ENCODE assay signal across 1 cellular context in the genomic region with DNA sequence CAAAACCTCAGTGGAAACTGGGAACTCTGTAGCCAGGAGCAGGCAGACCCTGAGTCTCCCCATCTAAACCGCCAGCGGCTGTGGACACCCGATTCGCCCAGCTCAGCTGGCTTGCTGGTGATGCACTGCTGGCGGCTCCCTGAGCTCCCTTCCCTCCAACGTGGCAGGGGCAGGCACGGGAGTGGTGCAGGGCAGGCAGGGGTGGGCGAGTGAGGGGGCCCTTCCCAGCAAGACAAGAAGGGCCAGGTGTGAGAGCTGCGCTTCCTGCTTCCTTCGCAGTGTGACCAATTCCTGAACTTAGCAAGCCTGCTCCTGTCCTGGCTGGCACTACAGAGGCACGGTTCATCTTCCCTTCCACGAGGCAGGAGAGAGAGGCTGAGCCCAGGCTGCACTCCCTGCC.
TF ChIP-seq lines count a peak whose summit lies in the region.

No MANE protein-coding gene starts in this region.

TF ChIP-seq in K562, 482 proteins besides CTCF, POLR2A, EP300 and RAD21 (continued from another document and continues in another):
- TF ChIP-seq, protein P1, sequence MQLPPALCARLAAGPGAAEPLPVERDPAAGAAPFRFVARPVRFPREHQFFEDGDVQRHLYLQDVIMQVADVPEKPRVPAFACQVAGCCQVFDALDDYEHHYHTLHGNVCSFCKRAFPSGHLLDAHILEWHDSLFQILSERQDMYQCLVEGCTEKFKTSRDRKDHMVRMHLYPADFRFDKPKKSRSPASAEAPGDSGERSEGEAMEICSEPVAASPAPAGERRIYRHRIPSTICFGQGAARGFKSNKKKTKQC (CRISPR knock-in tag; IDR thresholded peaks at IDR 0.05) = no peak
- TF ChIP-seq ZSCAN32 (CRISPR knock-in tag; IDR thresholded peaks at IDR 0.05) (no peak), ADNP (tag; IDR thresholded peaks at IDR 0.05) (no peak), SRSF7 (optimal IDR thresholded peaks at IDR 0.05; ENCODE audit: low read depth, low read length) (no peak), ZBTB1 (CRISPR knock-in tag; IDR thresholded peaks at IDR 0.05; ENCODE audit: borderline replicate concordance, low read depth) (no peak), BRD9 (IDR thresholded peaks at IDR 0.05; ENCODE audit: low read depth, partially characterized antibody) (no peak), MCM2 (IDR thresholded peaks at IDR 0.05; ENCODE audit: low read depth) (no peak), SMARCA4 (IDR thresholded peaks at IDR 0.05) (no peak), FOXA1 (IDR thresholded peaks at IDR 0.05; ENCODE audit: borderline replicate concordance) (no peak), SP1 (CRISPR knock-in tag; IDR thresholded peaks at IDR 0.05) (peak; percentile 16; the same call in 1 of the 2 replicates), KDM5B (IDR thresholded peaks at IDR 0.05; ENCODE audit: insufficient replicate concordance, low read depth, low read length) (no peak), ZNF785 (CRISPR knock-in tag; IDR thresholded peaks at IDR 0.05) (no peak), MCM3 (IDR thresholded peaks at IDR 0.05) (no peak), NCOR1 (IDR thresholded peaks at IDR 0.05) (no peak), TAF9B (IDR thresholded peaks at IDR 0.05; ENCODE audit: partially characterized antibody) (no peak), NONO (IDR thresholded peaks at IDR 0.05; ENCODE audit: low read depth in 2 of 2, low read length in 1 of 2) (no peak), ZNF584 (CRISPR knock-in tag; IDR thresholded peaks at IDR 0.05; ENCODE audit: low read depth) (no peak), STAT5A (IDR thresholded peaks at IDR 0.05; ENCODE audit: borderline replicate concordance, low read length) (no peak), ZNF699 (CRISPR knock-in tag; IDR thresholded peaks at IDR 0.05; ENCODE audit: insufficient replicate concordance) (no peak), ZNF75A (CRISPR knock-in tag; IDR thresholded peaks at IDR 0.05) (no peak), ZBTB17 (CRISPR knock-in tag; IDR thresholded peaks at IDR 0.05) (0 out of 2 replicates have a peak, but pooled peaks have one; percentile 15), PHF21A (IDR thresholded peaks at IDR 0.05; ENCODE audit: borderline replicate concordance, low read depth) (no peak), SAFB (IDR thresholded peaks at IDR 0.05; ENCODE audit: borderline replicate concordance, low read depth, low read length) (no peak), YBX1 (IDR thresholded peaks at IDR 0.05) (no peak), PHF8 (IDR thresholded peaks at IDR 0.05; ENCODE audit: borderline replicate concordance, low read length) (no peak), PCBP1 (IDR thresholded peaks at IDR 0.05; ENCODE audit: low read depth, low read length, poor library complexity, severe bottlenecking) (no peak), NR4A1 (CRISPR knock-in tag; IDR thresholded peaks at IDR 0.05) (no peak), NR4A1 (tag; IDR thresholded peaks at IDR 0.05) (no peak), FOXK1 (CRISPR knock-in tag; IDR thresholded peaks at IDR 0.05; ENCODE audit: borderline replicate concordance) (no peak), SIN3A (IDR thresholded peaks at IDR 0.05; ENCODE audit: borderline replicate concordance in 2 of 2, control insufficient read depth in 1 of 2, low read depth in 2 of 2, low read length in 2 of 2) (no peak), ZNF175 (CRISPR knock-in tag; IDR thresholded peaks at IDR 0.05; ENCODE audit: low read depth) (no peak), NFRKB (IDR thresholded peaks at IDR 0.05; ENCODE audit: low read depth) (no peak), MIER1 (IDR thresholded peaks at IDR 0.05; ENCODE audit: low read depth) (no peak)
- TF ChIP-seq, protein P2, sequence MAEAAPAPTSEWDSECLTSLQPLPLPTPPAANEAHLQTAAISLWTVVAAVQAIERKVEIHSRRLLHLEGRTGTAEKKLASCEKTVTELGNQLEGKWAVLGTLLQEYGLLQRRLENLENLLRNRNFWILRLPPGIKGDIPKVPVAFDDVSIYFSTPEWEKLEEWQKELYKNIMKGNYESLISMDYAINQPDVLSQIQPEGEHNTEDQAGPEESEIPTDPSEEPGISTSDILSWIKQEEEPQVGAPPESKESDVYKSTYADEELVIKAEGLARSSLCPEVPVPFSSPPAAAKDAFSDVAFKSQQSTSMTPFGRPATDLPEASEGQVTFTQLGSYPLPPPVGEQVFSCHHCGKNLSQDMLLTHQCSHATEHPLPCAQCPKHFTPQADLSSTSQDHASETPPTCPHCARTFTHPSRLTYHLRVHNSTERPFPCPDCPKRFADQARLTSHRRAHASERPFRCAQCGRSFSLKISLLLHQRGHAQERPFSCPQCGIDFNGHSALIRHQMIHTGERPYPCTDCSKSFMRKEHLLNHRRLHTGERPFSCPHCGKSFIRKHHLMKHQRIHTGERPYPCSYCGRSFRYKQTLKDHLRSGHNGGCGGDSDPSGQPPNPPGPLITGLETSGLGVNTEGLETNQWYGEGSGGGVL (CRISPR knock-in tag; IDR thresholded peaks at IDR 0.05) = no peak
- TF ChIP-seq, protein P3, sequence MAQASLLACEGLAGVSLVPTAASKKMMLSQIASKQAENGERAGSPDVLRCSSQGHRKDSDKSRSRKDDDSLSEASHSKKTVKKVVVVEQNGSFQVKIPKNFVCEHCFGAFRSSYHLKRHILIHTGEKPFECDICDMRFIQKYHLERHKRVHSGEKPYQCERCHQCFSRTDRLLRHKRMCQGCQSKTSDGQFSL (CRISPR knock-in tag; IDR thresholded peaks at IDR 0.05) = 0 out of 2 replicates have a peak, but pooled peaks have one; percentile 31
- TF ChIP-seq, protein P3 (tag; IDR thresholded peaks at IDR 0.05) = no peak
- TF ChIP-seq, protein P4, sequence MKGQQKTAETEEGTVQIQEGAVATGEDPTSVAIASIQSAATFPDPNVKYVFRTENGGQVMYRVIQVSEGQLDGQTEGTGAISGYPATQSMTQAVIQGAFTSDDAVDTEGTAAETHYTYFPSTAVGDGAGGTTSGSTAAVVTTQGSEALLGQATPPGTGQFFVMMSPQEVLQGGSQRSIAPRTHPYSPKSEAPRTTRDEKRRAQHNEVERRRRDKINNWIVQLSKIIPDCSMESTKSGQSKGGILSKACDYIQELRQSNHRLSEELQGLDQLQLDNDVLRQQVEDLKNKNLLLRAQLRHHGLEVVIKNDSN (CRISPR knock-in tag; IDR thresholded peaks at IDR 0.05) = no peak
- TF ChIP-seq, protein P5, sequence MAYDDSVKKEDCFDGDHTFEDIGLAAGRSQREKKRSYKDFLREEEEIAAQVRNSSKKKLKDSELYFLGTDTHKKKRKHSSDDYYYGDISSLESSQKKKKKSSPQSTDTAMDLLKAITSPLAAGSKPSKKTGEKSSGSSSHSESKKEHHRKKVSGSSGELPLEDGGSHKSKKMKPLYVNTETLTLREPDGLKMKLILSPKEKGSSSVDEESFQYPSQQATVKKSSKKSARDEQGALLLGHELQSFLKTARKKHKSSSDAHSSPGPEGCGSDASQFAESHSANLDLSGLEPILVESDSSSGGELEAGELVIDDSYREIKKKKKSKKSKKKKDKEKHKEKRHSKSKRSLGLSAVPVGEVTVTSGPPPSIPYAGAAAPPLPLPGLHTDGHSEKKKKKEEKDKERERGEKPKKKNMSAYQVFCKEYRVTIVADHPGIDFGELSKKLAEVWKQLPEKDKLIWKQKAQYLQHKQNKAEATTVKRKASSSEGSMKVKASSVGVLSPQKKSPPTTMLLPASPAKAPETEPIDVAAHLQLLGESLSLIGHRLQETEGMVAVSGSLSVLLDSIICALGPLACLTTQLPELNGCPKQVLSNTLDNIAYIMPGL (CRISPR knock-in tag; IDR thresholded peaks at IDR 0.05) = no peak
- TF ChIP-seq, protein P6, sequence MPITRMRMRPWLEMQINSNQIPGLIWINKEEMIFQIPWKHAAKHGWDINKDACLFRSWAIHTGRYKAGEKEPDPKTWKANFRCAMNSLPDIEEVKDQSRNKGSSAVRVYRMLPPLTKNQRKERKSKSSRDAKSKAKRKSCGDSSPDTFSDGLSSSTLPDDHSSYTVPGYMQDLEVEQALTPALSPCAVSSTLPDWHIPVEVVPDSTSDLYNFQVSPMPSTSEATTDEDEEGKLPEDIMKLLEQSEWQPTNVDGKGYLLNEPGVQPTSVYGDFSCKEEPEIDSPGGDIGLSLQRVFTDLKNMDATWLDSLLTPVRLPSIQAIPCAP (CRISPR knock-in tag; IDR thresholded peaks at IDR 0.05; ENCODE audit: borderline replicate concordance) = no peak
- TF ChIP-seq, protein P7, sequence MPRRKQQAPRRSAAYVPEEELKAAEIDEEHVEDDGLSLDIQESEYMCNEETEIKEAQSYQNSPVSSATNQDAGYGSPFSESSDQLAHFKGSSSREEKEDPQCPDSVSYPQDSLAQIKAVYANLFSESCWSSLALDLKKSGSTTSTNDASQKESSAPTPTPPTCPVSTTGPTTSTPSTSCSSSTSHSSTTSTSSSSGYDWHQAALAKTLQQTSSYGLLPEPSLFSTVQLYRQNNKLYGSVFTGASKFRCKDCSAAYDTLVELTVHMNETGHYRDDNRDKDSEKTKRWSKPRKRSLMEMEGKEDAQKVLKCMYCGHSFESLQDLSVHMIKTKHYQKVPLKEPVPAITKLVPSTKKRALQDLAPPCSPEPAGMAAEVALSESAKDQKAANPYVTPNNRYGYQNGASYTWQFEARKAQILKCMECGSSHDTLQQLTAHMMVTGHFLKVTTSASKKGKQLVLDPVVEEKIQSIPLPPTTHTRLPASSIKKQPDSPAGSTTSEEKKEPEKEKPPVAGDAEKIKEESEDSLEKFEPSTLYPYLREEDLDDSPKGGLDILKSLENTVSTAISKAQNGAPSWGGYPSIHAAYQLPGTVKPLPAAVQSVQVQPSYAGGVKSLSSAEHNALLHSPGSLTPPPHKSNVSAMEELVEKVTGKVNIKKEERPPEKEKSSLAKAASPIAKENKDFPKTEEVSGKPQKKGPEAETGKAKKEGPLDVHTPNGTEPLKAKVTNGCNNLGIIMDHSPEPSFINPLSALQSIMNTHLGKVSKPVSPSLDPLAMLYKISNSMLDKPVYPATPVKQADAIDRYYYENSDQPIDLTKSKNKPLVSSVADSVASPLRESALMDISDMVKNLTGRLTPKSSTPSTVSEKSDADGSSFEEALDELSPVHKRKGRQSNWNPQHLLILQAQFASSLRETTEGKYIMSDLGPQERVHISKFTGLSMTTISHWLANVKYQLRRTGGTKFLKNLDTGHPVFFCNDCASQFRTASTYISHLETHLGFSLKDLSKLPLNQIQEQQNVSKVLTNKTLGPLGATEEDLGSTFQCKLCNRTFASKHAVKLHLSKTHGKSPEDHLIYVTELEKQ (CRISPR knock-in tag; IDR thresholded peaks at IDR 0.05) = no peak
- TF ChIP-seq, protein P8, sequence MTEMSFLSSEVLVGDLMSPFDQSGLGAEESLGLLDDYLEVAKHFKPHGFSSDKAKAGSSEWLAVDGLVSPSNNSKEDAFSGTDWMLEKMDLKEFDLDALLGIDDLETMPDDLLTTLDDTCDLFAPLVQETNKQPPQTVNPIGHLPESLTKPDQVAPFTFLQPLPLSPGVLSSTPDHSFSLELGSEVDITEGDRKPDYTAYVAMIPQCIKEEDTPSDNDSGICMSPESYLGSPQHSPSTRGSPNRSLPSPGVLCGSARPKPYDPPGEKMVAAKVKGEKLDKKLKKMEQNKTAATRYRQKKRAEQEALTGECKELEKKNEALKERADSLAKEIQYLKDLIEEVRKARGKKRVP (CRISPR knock-in tag; IDR thresholded peaks at IDR 0.05) = no peak
- TF ChIP-seq, protein P9, sequence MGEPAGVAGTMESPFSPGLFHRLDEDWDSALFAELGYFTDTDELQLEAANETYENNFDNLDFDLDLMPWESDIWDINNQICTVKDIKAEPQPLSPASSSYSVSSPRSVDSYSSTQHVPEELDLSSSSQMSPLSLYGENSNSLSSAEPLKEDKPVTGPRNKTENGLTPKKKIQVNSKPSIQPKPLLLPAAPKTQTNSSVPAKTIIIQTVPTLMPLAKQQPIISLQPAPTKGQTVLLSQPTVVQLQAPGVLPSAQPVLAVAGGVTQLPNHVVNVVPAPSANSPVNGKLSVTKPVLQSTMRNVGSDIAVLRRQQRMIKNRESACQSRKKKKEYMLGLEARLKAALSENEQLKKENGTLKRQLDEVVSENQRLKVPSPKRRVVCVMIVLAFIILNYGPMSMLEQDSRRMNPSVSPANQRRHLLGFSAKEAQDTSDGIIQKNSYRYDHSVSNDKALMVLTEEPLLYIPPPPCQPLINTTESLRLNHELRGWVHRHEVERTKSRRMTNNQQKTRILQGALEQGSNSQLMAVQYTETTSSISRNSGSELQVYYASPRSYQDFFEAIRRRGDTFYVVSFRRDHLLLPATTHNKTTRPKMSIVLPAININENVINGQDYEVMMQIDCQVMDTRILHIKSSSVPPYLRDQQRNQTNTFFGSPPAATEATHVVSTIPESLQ (CRISPR knock-in tag; IDR thresholded peaks at IDR 0.05) = no peak
- TF ChIP-seq, protein P10, sequence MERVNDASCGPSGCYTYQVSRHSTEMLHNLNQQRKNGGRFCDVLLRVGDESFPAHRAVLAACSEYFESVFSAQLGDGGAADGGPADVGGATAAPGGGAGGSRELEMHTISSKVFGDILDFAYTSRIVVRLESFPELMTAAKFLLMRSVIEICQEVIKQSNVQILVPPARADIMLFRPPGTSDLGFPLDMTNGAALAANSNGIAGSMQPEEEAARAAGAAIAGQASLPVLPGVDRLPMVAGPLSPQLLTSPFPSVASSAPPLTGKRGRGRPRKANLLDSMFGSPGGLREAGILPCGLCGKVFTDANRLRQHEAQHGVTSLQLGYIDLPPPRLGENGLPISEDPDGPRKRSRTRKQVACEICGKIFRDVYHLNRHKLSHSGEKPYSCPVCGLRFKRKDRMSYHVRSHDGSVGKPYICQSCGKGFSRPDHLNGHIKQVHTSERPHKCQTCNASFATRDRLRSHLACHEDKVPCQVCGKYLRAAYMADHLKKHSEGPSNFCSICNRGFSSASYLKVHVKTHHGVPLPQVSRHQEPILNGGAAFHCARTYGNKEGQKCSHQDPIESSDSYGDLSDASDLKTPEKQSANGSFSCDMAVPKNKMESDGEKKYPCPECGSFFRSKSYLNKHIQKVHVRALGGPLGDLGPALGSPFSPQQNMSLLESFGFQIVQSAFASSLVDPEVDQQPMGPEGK (CRISPR knock-in tag; IDR thresholded peaks at IDR 0.05; ENCODE audit: borderline replicate concordance) = no peak
- TF ChIP-seq, protein P11, sequence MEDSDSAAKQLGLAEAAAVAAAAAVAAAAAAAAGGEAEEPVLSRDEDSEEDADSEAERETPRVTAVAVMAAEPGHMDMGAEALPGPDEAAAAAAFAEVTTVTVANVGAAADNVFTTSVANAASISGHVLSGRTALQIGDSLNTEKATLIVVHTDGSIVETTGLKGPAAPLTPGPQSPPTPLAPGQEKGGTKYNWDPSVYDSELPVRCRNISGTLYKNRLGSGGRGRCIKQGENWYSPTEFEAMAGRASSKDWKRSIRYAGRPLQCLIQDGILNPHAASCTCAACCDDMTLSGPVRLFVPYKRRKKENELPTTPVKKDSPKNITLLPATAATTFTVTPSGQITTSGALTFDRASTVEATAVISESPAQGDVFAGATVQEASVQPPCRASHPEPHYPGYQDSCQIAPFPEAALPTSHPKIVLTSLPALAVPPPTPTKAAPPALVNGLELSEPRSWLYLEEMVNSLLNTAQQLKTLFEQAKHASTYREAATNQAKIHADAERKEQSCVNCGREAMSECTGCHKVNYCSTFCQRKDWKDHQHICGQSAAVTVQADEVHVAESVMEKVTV (CRISPR knock-in tag; IDR thresholded peaks at IDR 0.05) = no peak
- TF ChIP-seq, protein P12, sequence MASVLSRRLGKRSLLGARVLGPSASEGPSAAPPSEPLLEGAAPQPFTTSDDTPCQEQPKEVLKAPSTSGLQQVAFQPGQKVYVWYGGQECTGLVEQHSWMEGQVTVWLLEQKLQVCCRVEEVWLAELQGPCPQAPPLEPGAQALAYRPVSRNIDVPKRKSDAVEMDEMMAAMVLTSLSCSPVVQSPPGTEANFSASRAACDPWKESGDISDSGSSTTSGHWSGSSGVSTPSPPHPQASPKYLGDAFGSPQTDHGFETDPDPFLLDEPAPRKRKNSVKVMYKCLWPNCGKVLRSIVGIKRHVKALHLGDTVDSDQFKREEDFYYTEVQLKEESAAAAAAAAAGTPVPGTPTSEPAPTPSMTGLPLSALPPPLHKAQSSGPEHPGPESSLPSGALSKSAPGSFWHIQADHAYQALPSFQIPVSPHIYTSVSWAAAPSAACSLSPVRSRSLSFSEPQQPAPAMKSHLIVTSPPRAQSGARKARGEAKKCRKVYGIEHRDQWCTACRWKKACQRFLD (CRISPR knock-in tag; IDR thresholded peaks at IDR 0.05) = no peak
